ENCODE assay signal across 8 cellular contexts in the genomic region with DNA sequence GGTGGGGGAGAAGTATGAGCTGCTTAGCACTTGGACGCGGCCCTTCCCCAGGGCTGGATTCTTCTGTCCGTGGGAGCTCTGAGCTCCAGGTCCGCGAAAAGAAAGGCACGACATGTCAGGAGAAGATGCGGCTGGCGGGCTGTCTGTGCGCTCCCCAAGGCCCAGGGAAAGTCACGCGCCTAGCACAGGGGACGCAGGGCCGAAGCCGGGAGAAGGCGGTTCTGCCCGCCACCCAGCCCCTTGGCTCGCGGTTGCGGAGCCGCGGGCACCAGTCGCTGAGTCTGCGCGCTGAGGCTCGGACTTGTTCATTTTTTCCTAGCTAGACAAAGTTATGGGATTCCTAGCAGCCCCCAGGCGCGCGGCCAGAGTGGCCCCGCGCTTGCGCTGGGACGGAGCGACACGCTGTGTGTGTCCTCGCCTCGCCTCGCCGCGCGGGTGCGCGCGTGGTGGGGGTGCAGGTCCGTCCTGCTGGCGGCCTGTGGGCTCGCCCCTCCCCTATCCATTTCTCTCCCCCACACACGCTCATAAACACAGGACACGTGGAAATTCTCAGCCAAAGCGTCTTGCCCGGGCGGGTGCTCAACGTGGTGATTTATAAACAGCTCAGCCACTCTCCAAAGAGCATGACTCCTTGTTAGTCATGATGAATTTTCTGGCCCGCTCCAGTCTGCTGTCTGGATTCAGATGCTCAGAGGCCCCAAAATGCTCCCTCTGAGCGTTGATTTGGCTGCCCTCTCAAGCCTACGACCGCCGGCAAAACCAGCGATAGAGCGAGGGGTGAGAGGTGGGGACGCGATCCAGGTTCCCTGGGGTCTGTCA. TPM values are rescaled to one million over a fixed set of nuclear protein-coding genes. Genes with fewer than 3 reads are reported as not detected.
DNase-seq lines count a peak whose midpoint lies in the region; ATAC-seq lines count a peak whose summit lies in the region.

No MANE protein-coding gene starts in this region.

- H3K36me3 Mint-ChIP-seq in CD4-positive, alpha-beta memory T cell: peaks cover 3 to 10% of the 10 kb centered on the region in 2 donors
- H3K36me3 Mint-ChIP-seq in stimulated activated naive B cell treated with anti-CD40 and anti-IgM and Interleukin-4, amounts not matched to agents 10 μg/mL and 1 μg/mL and 100 μg/mL, for 72 hours: peaks cover 3 to 4% of the 10 kb centered on the region in 2 donors

- peaks cover 57 to 67% of the 10 kb centered on the region in 2 donors for H3K27me3 Mint-ChIP-seq in CD4-positive, alpha-beta memory T cell
- H3K27me3 Mint-ChIP-seq in stimulated activated naive B cell treated with anti-CD40 and anti-IgM and Interleukin-4, amounts not matched to agents 10 μg/mL and 1 μg/mL and 100 μg/mL, for 72 hours: peaks cover 74 to 82% of the 10 kb centered on the region in 2 donors

- CTCF ChIA-PET in CD4-positive, alpha-beta memory T cell (lab: Charles Lee; ENCODE audit: partially characterized antibody): interaction anchor here (1.2 kb wide), 1 partner anchor 9 kb away, joined by 3 read pairs; no protein-coding TSS in a partner anchor

- H3K9me3 Mint-ChIP-seq in CD4-positive, alpha-beta memory T cell: peaks cover 0 to 6% (median under 1%) of the 10 kb centered on the region in 8 donors
- no peaks in the 10 kb centered on the region for H3K9me3 Mint-ChIP-seq in stimulated activated naive B cell treated with anti-CD40 and anti-IgM and Interleukin-4, amounts not matched to agents 10 μg/mL and 1 μg/mL and 100 μg/mL, for 72 hours

- intact Hi-C loops in CD4-positive, alpha-beta memory T cell (cut with micrococcal nuclease): loop anchor here (1.0 to 10.0 kb wide), 4 partner anchors 12 to 1550 kb away; a partner anchor contains a TSS

- H3K4me3 Mint-ChIP-seq in CD4-positive, alpha-beta memory T cell: peak overlapping the region; percentile 86 to 99 (median 90)
- peak overlapping the region; percentile 87 to 89 for H3K4me3 Mint-ChIP-seq in stimulated activated naive B cell treated with anti-CD40 and anti-IgM and Interleukin-4, amounts not matched to agents 10 μg/mL and 1 μg/mL and 100 μg/mL, for 72 hours

- no peak for DNase-seq in CD4-positive, alpha-beta memory T cell
- DNase-seq in astrocyte of the hippocampus (ENCODE audit: low read depth, low spot score) (peak; percentile 94), inferior parietal cortex (ENCODE audit: extremely low spot score) (peak; percentile 74), SJCRH30 (no peak), HuH-7 (ENCODE audit: low spot score) (no peak)
- no peak for DNase-seq in stimulated activated naive B cell treated with anti-CD40 and anti-IgM and Interleukin-4, amounts not matched to agents 10 μg/mL and 1 μg/mL and 100 μg/mL, for 72 hours
- DNase-seq in activated CD4-positive, alpha-beta T cell treated with anti-CD3 and anti-CD28 coated beads for 4 hours: no peak

- H3K4me1 ChIP-seq in CD4-positive, alpha-beta memory T cell (ENCODE audit: insufficient read depth, low read length): peaks cover 64% of the 10 kb centered on the region
- H3K4me1 ChIP-seq in HUES6 (ENCODE audit: control insufficient read depth, insufficient read depth, low read length) (peaks cover 38% of the 10 kb centered on the region), SJCRH30 (peaks cover 8% of the 10 kb centered on the region; the same call in 1 of the 2 replicates)

- POLR2A ChIA-PET in CD4-positive, alpha-beta memory T cell (lab: Charles Lee; ENCODE audit: partially characterized antibody): no interaction called here

- H3K27ac ChIP-seq in CD4-positive, alpha-beta memory T cell (ENCODE audit: low read depth, low read length): no peak overlapping the region
- H3K27ac ChIP-seq in HUES6 (ENCODE audit: low read depth, low read length) (no peak overlapping the region), SJCRH30 (no peak overlapping the region)

- peak overlapping the region in 1 of 2 donors; percentile 56 for H3K4me3 ChIP-seq in CD4-positive, alpha-beta memory T cell (ENCODE audit: low read length in 2 of 2)
- H3K4me3 ChIP-seq in HUES6 (ENCODE audit: low read depth, low read length) (peak overlapping the region; percentile 53), SJCRH30 (no peak overlapping the region; the same call in 1 of the 2 replicates)

- H3K36me3 ChIP-seq in CD4-positive, alpha-beta memory T cell (ENCODE audit: insufficient read depth, low read length): no peaks in the 10 kb centered on the region
- H3K36me3 ChIP-seq in HUES6 (ENCODE audit: control insufficient read depth, insufficient read depth, low read length) (no peaks in the 10 kb centered on the region), SJCRH30 (no peaks in the 10 kb centered on the region)

- H3K4me1 Mint-ChIP-seq in CD4-positive, alpha-beta memory T cell: peaks cover 32 to 83% (median 52%) of the 10 kb centered on the region in 4 donors
- peaks cover 57 to 73% of the 10 kb centered on the region in 2 donors for H3K4me1 Mint-ChIP-seq in stimulated activated naive B cell treated with anti-CD40 and anti-IgM and Interleukin-4, amounts not matched to agents 10 μg/mL and 1 μg/mL and 100 μg/mL, for 72 hours

- H3K27ac Mint-ChIP-seq in CD4-positive, alpha-beta memory T cell: peak overlapping the region in 1 of 7 donors; percentile 85
- H3K27ac Mint-ChIP-seq in stimulated activated naive B cell treated with anti-CD40 and anti-IgM and Interleukin-4, amounts not matched to agents 10 μg/mL and 1 μg/mL and 100 μg/mL, for 72 hours: peak overlapping the region; percentile 86

- H3K9me3 ChIP-seq in CD4-positive, alpha-beta memory T cell (ENCODE audit: control insufficient read depth in 1 of 2, low read length in 2 of 2): no peaks in the 10 kb centered on the region
- H3K9me3 ChIP-seq in HUES6 (ENCODE audit: control insufficient read depth, insufficient read depth, low read depth, low read length) (no peaks in the 10 kb centered on the region), SJCRH30 (replicated peaks) (no peaks in the 10 kb centered on the region)

- peaks cover 74% of the 10 kb centered on the region for H3K27me3 ChIP-seq in CD4-positive, alpha-beta memory T cell (ENCODE audit: insufficient read depth, low read length)
- peaks cover 97% of the 10 kb centered on the region for H3K27me3 ChIP-seq in HUES6 (ENCODE audit: control insufficient read depth, insufficient read depth, low read length)
- H3K27me3 ChIP-seq in SJCRH30: peaks cover 19% of the 10 kb centered on the region

- no peak for ATAC-seq in stimulated activated naive B cell treated with anti-CD40 and anti-IgM and Interleukin-4, amounts not matched to agents 10 μg/mL and 1 μg/mL and 100 μg/mL, for 72 hours (replicated peaks)

- H3K9ac ChIP-seq in HUES6 (ENCODE audit: low read length): no peak overlapping the region

RNA-seq across cellular contexts. Expression of a gene that starts 1.9 kb away (rescaled TPM):
- not detected for total RNA-seq in CD4-positive, alpha-beta memory T cell
- polyA plus RNA-seq in CD4-positive, alpha-beta memory T cell: not detected
- 0.25 and 0.26 TPM in 2 replicates for total RNA-seq in SJCRH30 (2014; rRNA removed; shearing (Covaris generic))

Comparison
In these comparisons a context has a peak if more than half of its experiments do, and no peak if none do; other contexts are left out.
1. DNase-seq: peak in astrocyte of the hippocampus (single experiment) and inferior parietal cortex (single experiment); none in CD4-positive, alpha-beta memory T cell (0 of 5), stimulated activated naive B cell treated with anti-CD40 and anti-IgM and Interleukin-4, amounts not matched to agents 10 μg/mL and 1 μg/mL and 100 μg/mL, for 72 hours (single experiment), SJCRH30 (0 of 2), HuH-7 (single experiment) and activated CD4-positive, alpha-beta T cell treated with anti-CD3 and anti-CD28 coated beads for 4 hours (0 of 2).